In the genomic region with DNA sequence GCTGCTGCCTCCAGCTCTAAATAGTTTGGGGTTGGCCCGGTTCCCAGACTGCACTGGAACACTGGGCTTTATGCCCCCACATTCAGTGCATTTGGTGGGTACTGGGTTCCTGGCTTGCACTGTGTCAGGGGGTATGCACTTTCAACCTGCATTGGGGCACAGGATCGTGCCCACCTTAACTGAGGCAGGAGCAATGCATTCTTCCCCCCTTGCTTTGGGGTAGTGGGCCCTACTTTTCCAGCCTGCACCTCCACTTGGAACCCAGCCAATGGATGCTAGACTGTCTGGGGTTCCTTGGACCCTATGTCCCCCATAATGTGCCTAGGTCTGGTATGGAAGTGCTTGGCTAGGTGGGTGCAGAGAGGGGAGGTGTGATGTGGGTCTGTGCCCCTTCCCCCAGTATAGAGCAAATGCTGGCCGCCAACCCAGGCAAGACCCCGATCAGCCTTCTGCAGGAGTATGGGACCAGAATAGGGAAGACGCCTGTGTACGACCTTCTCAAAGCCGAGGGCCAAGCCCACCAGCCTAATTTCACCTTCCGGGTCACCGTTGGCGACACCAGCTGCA, we compare ENCODE assay signal across 8 cellular contexts. TPM values are rescaled to one million over a fixed set of nuclear protein-coding genes. Genes with fewer than 3 reads are reported as not detected.
DNase-seq lines count a peak whose midpoint lies in the region; ATAC-seq and TF ChIP-seq lines count a peak whose summit lies in the region.

No MANE protein-coding gene starts in this region.

- no peaks in the 10 kb centered on the region for H3K9me3 ChIP-seq in CD8-positive, alpha-beta memory T cell (ENCODE audit: low read length)
- H3K9me3 ChIP-seq in OCI-LY7 (ENCODE audit: low read length) (no peaks in the 10 kb centered on the region), endocrine pancreas (ENCODE audit: control insufficient read depth, low read length) (no peaks in the 10 kb centered on the region), osteoblast (ENCODE audit: low read depth, low read length) (no peaks in the 10 kb centered on the region)

- peaks cover 28 to 53% (median 43%) of the 10 kb centered on the region in 3 donors for H3K4me1 Mint-ChIP-seq in CD8-positive, alpha-beta memory T cell

- H3K27ac ChIP-seq in CD8-positive, alpha-beta memory T cell (ENCODE audit: low read depth, low read length): peak overlapping the region; percentile 94
- H3K27ac ChIP-seq in OCI-LY7 (ENCODE audit: low read depth, low read length, poor library complexity, severe bottlenecking) (peak overlapping the region; percentile 77), osteoblast (ENCODE audit: low read depth, low read length) (peak overlapping the region; percentile 93)

- H3K79me2 ChIP-seq in OCI-LY7 (ENCODE audit: insufficient read depth, low read depth, low read length) (peaks cover 23% of the 10 kb centered on the region), osteoblast (ENCODE audit: insufficient read depth, low read length) (peaks cover 48% of the 10 kb centered on the region)

- intact Hi-C loops in OCI-LY7 (cut with micrococcal nuclease; ENCODE audit: unreplicated experiment): loop anchor here (2.0 to 10.0 kb wide), 3 partner anchors 123 to 297 kb away; a partner anchor contains a TSS

- H3K4me2 ChIP-seq in OCI-LY7 (ENCODE audit: low read length): peak overlapping the region; percentile 96
- H3K4me2 ChIP-seq in osteoblast (ENCODE audit: insufficient read depth, low read length): peak overlapping the region; percentile 88

- ATAC-seq in HG03139 (IDR thresholded peaks at IDR 0.05; ENCODE audit: unreplicated experiment): no peak
- no peak for ATAC-seq in activated CD4-positive, CD25-positive, alpha-beta regulatory T cell treated with anti-CD3 and anti-CD28 coated beads, Interleukin-2, amount 50 U/mL, for 24 hours

- BruUV-seq in OCI-LY7 (replicated peaks; lab: Mats Ljungman, UMichigan): TSS peak; percentile 54

- H3K4me1 ChIP-seq in CD8-positive, alpha-beta memory T cell (ENCODE audit: insufficient read depth, low read length): peaks cover 31% of the 10 kb centered on the region
- peaks cover 39% of the 10 kb centered on the region for H3K4me1 ChIP-seq in OCI-LY7 (ENCODE audit: insufficient read depth, low read length, poor library complexity, severe bottlenecking)
- no peaks in the 10 kb centered on the region for H3K4me1 ChIP-seq in endocrine pancreas (ENCODE audit: control insufficient read depth, insufficient read depth, low read length)
- H3K4me1 ChIP-seq in osteoblast (ENCODE audit: insufficient read depth, low read length): peaks cover 73% of the 10 kb centered on the region

- peak overlapping the region; percentile 66 for H3K4me3 ChIP-seq in CD8-positive, alpha-beta memory T cell (ENCODE audit: low read length)
- peak overlapping the region; percentile 77 for H3K4me3 ChIP-seq in OCI-LY7 (ENCODE audit: low read depth, low read length, poor library complexity, severe bottlenecking)
- no peak overlapping the region for H3K4me3 ChIP-seq in endocrine pancreas (ENCODE audit: control insufficient read depth, insufficient read depth, low read length)
- peak overlapping the region; percentile 72 for H3K4me3 ChIP-seq in osteoblast (ENCODE audit: insufficient read depth, low read length)

- H2AFZ ChIP-seq in OCI-LY7 (ENCODE audit: low read length) (peak overlapping the region; percentile 44; the same call in 1 of the 2 replicates), osteoblast (ENCODE audit: low read length) (peak overlapping the region; percentile 86)

- DNase-seq in CD8-positive, alpha-beta memory T cell: no peak
- no peak for DNase-seq in OCI-LY7 (ENCODE audit: low spot score)
- peak; percentile 47 for DNase-seq in osteoblast (ENCODE audit: insufficient read length, low spot score, missing footprints)
- no peak for DNase-seq in cerebellar cortex (ENCODE audit: low spot score)
- no peak for DNase-seq in pons (ENCODE audit: low spot score)

- peak overlapping the region; percentile 78 to 96 (median 91) for H3K4me3 Mint-ChIP-seq in CD8-positive, alpha-beta memory T cell

- H3K36me3 Mint-ChIP-seq in CD8-positive, alpha-beta memory T cell: peaks cover 0 to 38% (median 3%) of the 10 kb centered on the region in 3 donors

- H3K9me3 Mint-ChIP-seq in CD8-positive, alpha-beta memory T cell: no peaks in the 10 kb centered on the region

- H3K9ac ChIP-seq in endocrine pancreas (ENCODE audit: control insufficient read depth, insufficient read depth, low read length): peak overlapping the region; percentile 62

- no peak for TF ChIP-seq CTCF in OCI-LY7 (conservative IDR thresholded peaks at IDR 0.05; ENCODE audit: low read length)
- TF ChIP-seq CTCF in osteoblast (IDR thresholded peaks at IDR 0.05; ENCODE audit: extremely low read depth, low read depth, low read length): no peak

- POLR2A ChIA-PET in CD8-positive, alpha-beta memory T cell (lab: Charles Lee): interaction anchor here (0.5 to 2.0 kb wide), 21 partner anchors 10 to 996 kb away, joined by 3 to 31 read pairs (median 5); a partner anchor contains a TSS
- POLR2A ChIA-PET in OCI-LY7 (lab: Charles Lee): interaction anchor here (0.6 to 3.2 kb wide), 16 partner anchors 9 to 399 kb away, joined by 3 to 14 read pairs (median 4); a partner anchor contains a TSS

- H3K27ac Mint-ChIP-seq in CD8-positive, alpha-beta memory T cell: peak overlapping the region; percentile 91 to 100 (median 96)

- peaks cover 9% of the 10 kb centered on the region for H3K36me3 ChIP-seq in CD8-positive, alpha-beta memory T cell (ENCODE audit: insufficient read depth, low read length)
- H3K36me3 ChIP-seq in OCI-LY7 (ENCODE audit: insufficient read depth, low read length) (peaks cover 20% of the 10 kb centered on the region; the same call in 1 of the 2 replicates), endocrine pancreas (ENCODE audit: control insufficient read depth, insufficient read depth, low read length) (no peaks in the 10 kb centered on the region), osteoblast (ENCODE audit: insufficient read depth, low read length) (peaks cover 24% of the 10 kb centered on the region)

- no peaks in the 10 kb centered on the region for H4K20me1 ChIP-seq in OCI-LY7 (ENCODE audit: insufficient read depth, low read length)
- peaks cover 3% of the 10 kb centered on the region for H4K20me1 ChIP-seq in osteoblast (ENCODE audit: insufficient read depth, low read length)

- no peaks in the 10 kb centered on the region for H3K27me3 ChIP-seq in CD8-positive, alpha-beta memory T cell (ENCODE audit: insufficient read depth, low read length, poor library complexity, severe bottlenecking)
- no peaks in the 10 kb centered on the region for H3K27me3 ChIP-seq in endocrine pancreas (ENCODE audit: control insufficient read depth, insufficient read depth, low read length)
- no peaks in the 10 kb centered on the region for H3K27me3 ChIP-seq in osteoblast (ENCODE audit: insufficient read depth, low read length)

- no peaks in the 10 kb centered on the region for H3K27me3 Mint-ChIP-seq in CD8-positive, alpha-beta memory T cell

- H3K9me2 ChIP-seq in OCI-LY7 (ENCODE audit: insufficient read depth, low read length): no peaks in the 10 kb centered on the region

- CTCF ChIA-PET in CD8-positive, alpha-beta memory T cell (lab: Charles Lee): interaction anchor here (0.9 to 2.8 kb wide), 11 partner anchors 9 to 180 kb away, joined by 3 to 10 read pairs (median 4); a partner anchor contains a TSS
- CTCF ChIA-PET in OCI-LY7 (lab: Charles Lee; ENCODE audit: unreplicated experiment): interaction anchor here (1.2 to 1.9 kb wide), 6 partner anchors 10 to 256 kb away, joined by 3 to 8 read pairs (median 6); a partner anchor contains a TSS

RNA-seq across cellular contexts. Expression of a gene that starts 0.6 kb away (rescaled TPM):
- total RNA-seq in CD8-positive, alpha-beta memory T cell: 10 to 100 TPM; 62.1 to 65.1 TPM
- 26.3 TPM for polyA plus RNA-seq in CD8-positive, alpha-beta memory T cell
- 49.1 and 62.6 TPM in 2 replicates for total RNA-seq in OCI-LY7 (2014; rRNA removed; shearing (Covaris generic))
- total RNA-seq in OCI-LY7 (2022) (41.8 and 45.9 TPM in 2 replicates), osteoblast (33.0 and 35.5 TPM in 2 replicates)

RNA-seq across cellular contexts. Expression of a gene that starts 2.4 kb away (rescaled TPM):
- total RNA-seq in CD8-positive, alpha-beta memory T cell: 10 to 100 TPM; 11.9 TPM
- 6.9 TPM for polyA plus RNA-seq in CD8-positive, alpha-beta memory T cell
- 7.2 TPM in 2 replicates for total RNA-seq in OCI-LY7 (2014; rRNA removed; shearing (Covaris generic))
- total RNA-seq in OCI-LY7 (2022) (13.4 and 13.7 TPM in 2 replicates), osteoblast (49.6 and 51.9 TPM in 2 replicates)

RNA-seq across cellular contexts. Expression of a gene that starts 5.6 kb away (rescaled TPM):
- total RNA-seq in CD8-positive, alpha-beta memory T cell: not detected
- polyA plus RNA-seq in CD8-positive, alpha-beta memory T cell: not detected
- not detected in 2 replicates for total RNA-seq in OCI-LY7 (2014; rRNA removed; shearing (Covaris generic))
- not detected in 2 replicates for total RNA-seq in OCI-LY7 (2022)
- not detected in 2 replicates for total RNA-seq in osteoblast

RNA-seq across cellular contexts. Expression of a gene that starts 49.8 kb away (rescaled TPM):
- total RNA-seq in CD8-positive, alpha-beta memory T cell: 1,000 to 10,000 TPM in 1 of 2 experiments, 100 to 1,000 TPM in 1; 995 to 1,025 TPM
- 104 TPM for polyA plus RNA-seq in CD8-positive, alpha-beta memory T cell
- 183 and 209 TPM in 2 replicates for total RNA-seq in OCI-LY7 (2014; rRNA removed; shearing (Covaris generic))
- total RNA-seq in OCI-LY7 (2022) (1,015 and 1,037 TPM in 2 replicates), osteoblast (247 and 293 TPM in 2 replicates)
